In genomic region chr1:199075792-199076191, GRCh38 we compare ENCODE assay signal across 32 cellular contexts.
"Had no signal": no experiment of that assay in that cellular context is flagged by ENCODE, and none has a peak within 500 bp of the region (broad histone marks: within the 10 kb centered on the region; RNA-seq: fewer than 3 reads in every experiment).

No MANE protein-coding gene starts in this region.

- H3K4me3 Mint-ChIP-seq: activated CD4-positive, alpha-beta memory T cell treated with anti-CD3 and anti-CD28 coated beads, Interleukin-2, amount 10 ng/mL, durations not matched to agents 7 days and 5 days; activated CD8-positive, alpha-beta memory T cell treated with anti-CD3 and anti-CD28 coated beads, Interleukin-2, amount 10 ng/mL, durations not matched to agents 7 days and 5 days; activated naive CD4-positive, alpha-beta T cell treated with anti-CD3 and anti-CD28 coated beads, Interleukin-2, amount 10 ng/mL, durations not matched to agents 7 days and 5 days; activated naive CD8-positive, alpha-beta T cell treated with anti-CD3 and anti-CD28 coated beads for 36 hours had no signal

- H3K9me3 ChIP-seq: SJCRH30 had no signal

- H3K36me3 Mint-ChIP-seq: activated naive CD8-positive, alpha-beta T cell treated with anti-CD3 and anti-CD28 coated beads for 36 hours had no signal

- ATAC-seq: activated CD8-positive, alpha-beta memory T cell treated with anti-CD3 and anti-CD28 coated beads, Interleukin-2, amount 10 ng/mL, durations not matched to agents 7 days and 5 days; Panc1 had no signal

- H3K4me3 ChIP-seq: SJCRH30, SK-N-MC had no signal

- H3K27ac Mint-ChIP-seq: activated CD4-positive, alpha-beta memory T cell treated with anti-CD3 and anti-CD28 coated beads, Interleukin-2, amount 10 ng/mL, durations not matched to agents 7 days and 5 days; activated CD8-positive, alpha-beta memory T cell treated with anti-CD3 and anti-CD28 coated beads, Interleukin-2, amount 10 ng/mL, durations not matched to agents 7 days and 5 days; activated naive CD4-positive, alpha-beta T cell treated with anti-CD3 and anti-CD28 coated beads, Interleukin-2, amount 10 ng/mL, durations not matched to agents 7 days and 5 days; activated naive CD8-positive, alpha-beta T cell treated with anti-CD3 and anti-CD28 coated beads for 36 hours had no signal

- H3K36me3 ChIP-seq: brain microvascular endothelial cell, SJCRH30 had no signal

- DNase-seq: activated CD4-positive, alpha-beta memory T cell treated with anti-CD3 and anti-CD28 coated beads, Interleukin-2, amount 10 ng/mL, durations not matched to agents 7 days and 5 days; activated CD4-positive, alpha-beta T cell treated with anti-CD3 and anti-CD28 coated beads for 1 hour; activated CD4-positive, alpha-beta T cell treated with anti-CD3 and anti-CD28 coated beads for 48 hours; activated CD4-positive, CD25-positive, alpha-beta regulatory T cell; activated CD8-positive, alpha-beta memory T cell treated with anti-CD3 and anti-CD28 coated beads for 24 hours; activated CD8-positive, alpha-beta memory T cell treated with anti-CD3 and anti-CD28 coated beads, Interleukin-2, amount 10 ng/mL, durations not matched to agents 7 days and 5 days; activated CD8-positive, alpha-beta memory T cell treated with anti-CD3 and anti-CD28 coated beads, Interleukin-2, amount 50 U/mL, for 48 hours; activated effector memory CD4-positive, alpha-beta T cell treated with Interleukin-2 at 50 U/mL for 16 hours; activated naive CD4-positive, alpha-beta T cell treated with anti-CD3 and anti-CD28 coated beads, Interleukin-2, amount 10 ng/mL, durations not matched to agents 7 days and 5 days; activated naive CD8-positive, alpha-beta T cell treated with anti-CD3 and anti-CD28 coated beads for 36 hours; activated T-cell treated with anti-CD3 and anti-CD28 coated beads, Interleukin-2, amount 50 U/mL, for 48 hours; amniotic stem cell; aorta; brain microvascular endothelial cell; central memory CD4-positive, alpha-beta T cell; Kasumi-1; NCI-H1105 treated with DMSO at 0.1 percent for 48 hours; NCI-H1436; NCI-H1694; NCI-H1930; NCI-H2081 treated with DMSO at 0.1 percent for 48 hours; NCI-H226; NCI-H446 treated with DMSO at 0.1 percent for 48 hours; NCI-H524; NCI-H69; NCI-H82; SHP77; SJCRH30; T1000 had no signal

- H3K27me3 Mint-ChIP-seq: activated CD8-positive, alpha-beta memory T cell treated with anti-CD3 and anti-CD28 coated beads, Interleukin-2, amount 10 ng/mL, durations not matched to agents 7 days and 5 days; activated naive CD4-positive, alpha-beta T cell treated with anti-CD3 and anti-CD28 coated beads, Interleukin-2, amount 10 ng/mL, durations not matched to agents 7 days and 5 days had no signal

- H3K27ac ChIP-seq: brain microvascular endothelial cell, SJCRH30, SK-N-MC, VCaP had no signal

- H3K9me3 Mint-ChIP-seq: activated CD4-positive, alpha-beta memory T cell treated with anti-CD3 and anti-CD28 coated beads, Interleukin-2, amount 10 ng/mL, durations not matched to agents 7 days and 5 days; activated naive CD4-positive, alpha-beta T cell treated with anti-CD3 and anti-CD28 coated beads, Interleukin-2, amount 10 ng/mL, durations not matched to agents 7 days and 5 days; activated naive CD8-positive, alpha-beta T cell treated with anti-CD3 and anti-CD28 coated beads for 36 hours had no signal

- H3K27me3 ChIP-seq: brain microvascular endothelial cell, SJCRH30 had no signal

- H3K4me1 ChIP-seq: SJCRH30 had no signal
